In the genomic region with DNA sequence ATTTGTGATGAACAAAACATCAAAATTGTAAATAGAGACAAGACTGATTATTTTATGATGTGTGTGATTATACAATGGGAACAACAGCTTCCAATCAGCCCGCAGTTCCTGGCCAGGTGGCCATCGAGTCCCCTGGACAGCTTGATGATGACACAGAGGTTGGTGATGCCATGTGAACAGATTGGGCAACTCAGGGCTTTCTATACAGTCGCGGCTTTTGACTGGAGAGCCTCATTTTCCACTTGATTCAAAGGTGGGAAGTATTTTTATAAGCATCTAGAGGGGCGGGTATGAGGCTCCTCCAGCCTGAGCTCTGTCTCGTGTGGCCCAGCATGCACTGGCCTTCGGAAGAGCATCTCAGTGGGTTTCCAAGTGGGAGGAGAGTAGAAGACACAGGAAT, we compare ENCODE assay signal across 17 cellular contexts. TPM values are rescaled to one million over a fixed set of nuclear protein-coding genes. Genes with fewer than 3 reads are reported as not detected.
A peak's percentile ranks its signal among the peaks of the same experiment; 100 is the strongest.
DNase-seq lines count a peak whose midpoint lies in the region; ATAC-seq and TF ChIP-seq lines count a peak whose summit lies in the region.
"Had no signal": no experiment of that assay in that cellular context is flagged by ENCODE, and none has a peak within 500 bp of the region (broad histone marks: within the 10 kb centered on the region; RNA-seq: fewer than 3 reads in every experiment).

No MANE protein-coding gene starts in this region.

- H3K4me2 ChIP-seq in HCT116 (ENCODE audit: low read length) (peak overlapping the region; percentile 81; the same call in 1 of the 2 replicates), PC-3 (ENCODE audit: low read length) (no peak overlapping the region)

- RAD21 ChIA-PET in HCT116 (lab: Charles Lee; ENCODE audit: low non-redundant PET in 1 of 2, low total read pairs in 2 of 2, uncharacterized antibody in 2 of 2, unreplicated experiment in 2 of 2), result no interaction called here

- H3K4me3 Mint-ChIP-seq in Calu3 (ENCODE audit: low read depth, unreplicated experiment), result no peak overlapping the region
- H3K4me3 Mint-ChIP-seq: CD4-positive, alpha-beta memory T cell; IgD-negative memory B cell had no signal

- TF ChIP-seq CTCF in HCT116 (IDR thresholded peaks at IDR 0.05 in 2 of 3, conservative IDR thresholded peaks at IDR 0.05 in 1 of 3; ENCODE audit: borderline replicate concordance in 1 of 3, insufficient read depth in 1 of 3, low read depth in 2 of 3, low read length in 2 of 3) (no peak), PC-3 (conservative IDR thresholded peaks at IDR 0.05; ENCODE audit: low read depth, low read length) (no peak), Calu3 (IDR thresholded peaks at IDR 0.05; ENCODE audit: unreplicated experiment) (no peak)

- no peak for TF ChIP-seq RAD21 in HCT116 (IDR thresholded peaks at IDR 0.05; ENCODE audit: low read depth)

- POLR2A ChIA-PET in HCT116 (lab: Charles Lee), result interaction anchor here (1.4 to 4.2 kb wide), 2 partner anchors 10 to 121 kb away, joined by 4 to 14 read pairs; no protein-coding TSS in a partner anchor
- POLR2A ChIA-PET in PC-3 (lab: Charles Lee; ENCODE audit: unreplicated experiment), result no interaction called here

- H4K20me1 ChIP-seq in HCT116 (ENCODE audit: insufficient read depth), result no peaks in the 10 kb centered on the region
- no peaks in the 10 kb centered on the region for H4K20me1 ChIP-seq in PC-3 (ENCODE audit: low read length)

- H3K79me2 ChIP-seq in HCT116 (ENCODE audit: insufficient read depth, low read length) (no peaks in the 10 kb centered on the region), PC-3 (ENCODE audit: low read length) (no peaks in the 10 kb centered on the region)

- H3K9ac ChIP-seq in HCT116 (ENCODE audit: low read length), result no peak overlapping the region
- no peak overlapping the region for H3K9ac ChIP-seq in PC-3 (ENCODE audit: low read length)

- H3K9me2 ChIP-seq in HCT116 (ENCODE audit: insufficient read depth) (no peaks in the 10 kb centered on the region), PC-3 (replicated peaks; ENCODE audit: low read length) (no peaks in the 10 kb centered on the region)

- H2AFZ ChIP-seq in HCT116 (ENCODE audit: low read depth, low read length, poor library complexity, severe bottlenecking) (no peak overlapping the region), PC-3 (ENCODE audit: low read length) (no peak overlapping the region)

- no peak overlapping the region for H3K4me3 ChIP-seq in HCT116 (replicated peaks in 1 of 2; ENCODE audit: low read depth in 1 of 2, low read length in 2 of 2)
- H3K4me3 ChIP-seq in PC-3 (ENCODE audit: low read length), result no peak overlapping the region

- no peak overlapping the region for H3K27ac Mint-ChIP-seq in Calu3 (ENCODE audit: unreplicated experiment)
- H3K27ac Mint-ChIP-seq: CD4-positive, alpha-beta memory T cell; IgD-negative memory B cell had no signal

- peak; percentile 31 for DNase-seq in activated effector memory CD4-positive, alpha-beta T cell treated with anti-CD3 and anti-CD28 coated beads, Interleukin-2, amount 50 U/mL, for 16 hours
- DNase-seq in activated effector memory CD4-positive, alpha-beta T cell treated with Interleukin-2 at 50 U/mL for 16 hours, result no peak
- no peak for DNase-seq in HCT116 (ENCODE audit: low read depth, low spot score)
- no peak for DNase-seq in PC-3
- DNase-seq in posterior vena cava (ENCODE audit: low spot score), result peak; percentile 31
- no peak for DNase-seq in SKM-1 treated with dmso at 0.1 percent for 144 hours (lab: John Stamatoyannopoulos, UW; ENCODE audit: unreplicated experiment)
- DNase-seq in Calu3, result no peak
- DNase-seq: Caco-2; CD4-positive, alpha-beta memory T cell; DMS153; NCI-H1092 treated with DMSO at 0.1 percent for 48 hours; NCI-H1436 treated with DMSO at 0.1 percent for 48 hours; NCI-H1930; NCI-H226; NCI-H748 treated with DMSO at 0.1 percent for 48 hours had no signal

- H3K36me3 ChIP-seq in HCT116 (ENCODE audit: control insufficient read depth in 1 of 2, insufficient read depth in 2 of 2, low read length in 2 of 2), result no peaks in the 10 kb centered on the region
- H3K36me3 ChIP-seq in PC-3 (ENCODE audit: low read depth, low read length), result no peaks in the 10 kb centered on the region

- H3K27ac ChIP-seq in HCT116 (ENCODE audit: low read depth, low read length) (no peak overlapping the region), PC-3 (ENCODE audit: low read length) (peak overlapping the region; percentile 95)

- no peak for TF ChIP-seq POLR2A in HCT116 (IDR thresholded peaks at IDR 0.05; ENCODE audit: borderline replicate concordance, extremely low read depth, insufficient read depth, insufficient read length)

- H3K4me1 Mint-ChIP-seq in Calu3 (ENCODE audit: low read depth, unreplicated experiment), result peaks cover 55% of the 10 kb centered on the region

- peaks cover 10% of the 10 kb centered on the region for H3F3A ChIP-seq in PC-3 (ENCODE audit: low read length, unreplicated experiment)

- H3K9me3 Mint-ChIP-seq in Calu3 (ENCODE audit: low read depth, unreplicated experiment), result no peaks in the 10 kb centered on the region
- H3K9me3 Mint-ChIP-seq: CD4-positive, alpha-beta memory T cell had no signal

- H3K27me3 ChIP-seq in HCT116 (ENCODE audit: insufficient read depth, low read length) (no peaks in the 10 kb centered on the region), PC-3 (ENCODE audit: low read length) (no peaks in the 10 kb centered on the region)

- H3K4me1 ChIP-seq in HCT116 (ENCODE audit: control insufficient read depth in 1 of 2, insufficient read depth in 2 of 2, low read length in 2 of 2) (peaks cover 66 to 89% of the 10 kb centered on the region in 2 experiments), PC-3 (ENCODE audit: insufficient read depth, low read length) (peaks cover 77% of the 10 kb centered on the region)

- peaks cover 13% of the 10 kb centered on the region for H3K36me3 Mint-ChIP-seq in Calu3 (ENCODE audit: insufficient read depth, unreplicated experiment)
- H3K36me3 Mint-ChIP-seq: CD4-positive, alpha-beta memory T cell; IgD-negative memory B cell had no signal

- H3K27me3 Mint-ChIP-seq in Calu3 (ENCODE audit: unreplicated experiment), result no peaks in the 10 kb centered on the region
- H3K27me3 Mint-ChIP-seq: CD4-positive, alpha-beta memory T cell; IgD-negative memory B cell had no signal

- CTCF ChIA-PET in HCT116 (lab: Charles Lee) (interaction anchor here (1.0 to 1.4 kb wide), 2 partner anchors 121 kb away, joined by 5 read pairs; no protein-coding TSS in a partner anchor), PC-3 (lab: Charles Lee) (no interaction called here), Calu3 (lab: Charles Lee) (interaction anchor here (0.9 kb wide), 1 partner anchor 16 kb away, joined by 4 read pairs; a partner anchor contains a TSS)

- H3K9me3 ChIP-seq in HCT116 (ENCODE audit: control insufficient read depth in 1 of 2, insufficient read depth in 1 of 2, low read depth in 1 of 2, low read length in 2 of 2), result no peaks in the 10 kb centered on the region
- H3K9me3 ChIP-seq in PC-3 (ENCODE audit: low read length), result no peaks in the 10 kb centered on the region
- H3K9me3 ChIP-seq: Caco-2 had no signal

- intact Hi-C loops in HCT116 (cut with micrococcal nuclease) (no loop called here), PC-3 (cut with micrococcal nuclease) (no loop called here), posterior vena cava (cut with DNase I) (no loop called here), Calu3 (cut with micrococcal nuclease; ENCODE audit: unreplicated experiment) (no loop called here)

- BruUV-seq in HCT116 (replicated peaks; lab: Mats Ljungman, UMichigan), result no TSS peak
- BruUV-seq in PC-3 (replicated peaks; lab: Mats Ljungman, UMichigan), result no TSS peak
- no TSS peak for BruUV-seq in Calu3 (replicated peaks; lab: Mats Ljungman, UMichigan)

- ATAC-seq in HCT116, result no peak
- ATAC-seq in PC-3, result no peak
- ATAC-seq: Right ventricle myocardium inferior had no signal

TF ChIP-seq in HCT116, 20 proteins besides CTCF, POLR2A, EP300 and RAD21 (continues in another document):
- no peak for TF ChIP-seq ZFX (IDR thresholded peaks at IDR 0.05)
- no peak for TF ChIP-seq POLR2AphosphoS5 (IDR thresholded peaks at IDR 0.05; ENCODE audit: low read depth, low read length)
- TF ChIP-seq, protein P1, sequence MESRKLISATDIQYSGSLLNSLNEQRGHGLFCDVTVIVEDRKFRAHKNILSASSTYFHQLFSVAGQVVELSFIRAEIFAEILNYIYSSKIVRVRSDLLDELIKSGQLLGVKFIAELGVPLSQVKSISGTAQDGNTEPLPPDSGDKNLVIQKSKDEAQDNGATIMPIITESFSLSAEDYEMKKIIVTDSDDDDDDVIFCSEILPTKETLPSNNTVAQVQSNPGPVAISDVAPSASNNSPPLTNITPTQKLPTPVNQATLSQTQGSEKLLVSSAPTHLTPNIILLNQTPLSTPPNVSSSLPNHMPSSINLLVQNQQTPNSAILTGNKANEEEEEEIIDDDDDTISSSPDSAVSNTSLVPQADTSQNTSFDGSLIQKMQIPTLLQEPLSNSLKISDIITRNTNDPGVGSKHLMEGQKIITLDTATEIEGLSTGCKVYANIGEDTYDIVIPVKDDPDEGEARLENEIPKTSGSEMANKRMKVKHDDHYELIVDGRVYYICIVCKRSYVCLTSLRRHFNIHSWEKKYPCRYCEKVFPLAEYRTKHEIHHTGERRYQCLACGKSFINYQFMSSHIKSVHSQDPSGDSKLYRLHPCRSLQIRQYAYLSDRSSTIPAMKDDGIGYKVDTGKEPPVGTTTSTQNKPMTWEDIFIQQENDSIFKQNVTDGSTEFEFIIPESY (IDR thresholded peaks at IDR 0.05; ENCODE audit: extremely low read depth, insufficient replicate concordance, low read length), result no peak
- TF ChIP-seq, protein P2, sequence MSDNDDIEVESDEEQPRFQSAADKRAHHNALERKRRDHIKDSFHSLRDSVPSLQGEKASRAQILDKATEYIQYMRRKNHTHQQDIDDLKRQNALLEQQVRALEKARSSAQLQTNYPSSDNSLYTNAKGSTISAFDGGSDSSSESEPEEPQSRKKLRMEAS (IDR thresholded peaks at IDR 0.05), result no peak
- TF ChIP-seq SRF (IDR thresholded peaks at IDR 0.05; ENCODE audit: low read depth), result no peak
- no peak for TF ChIP-seq CBX3 (IDR thresholded peaks at IDR 0.05; ENCODE audit: low read depth)
- no peak for TF ChIP-seq YY1 (IDR thresholded peaks at IDR 0.05; ENCODE audit: extremely low read depth, insufficient replicate concordance, low read depth, low read length)
- no peak for TF ChIP-seq SIN3A (IDR thresholded peaks at IDR 0.05; ENCODE audit: low read depth)
- TF ChIP-seq TCF7L2 (IDR thresholded peaks at IDR 0.05; ENCODE audit: borderline replicate concordance, extremely low read depth, insufficient read depth, insufficient read length), result no peak
- TF ChIP-seq EZH2phosphoT487 (IDR thresholded peaks at IDR 0.05; ENCODE audit: borderline replicate concordance), result no peak
- TF ChIP-seq EGR1 (IDR thresholded peaks at IDR 0.05; ENCODE audit: low read depth), result no peak
- no peak for TF ChIP-seq CEBPB (IDR thresholded peaks at IDR 0.05; ENCODE audit: low read depth)
- no peak for TF ChIP-seq ELF1 (IDR thresholded peaks at IDR 0.05; ENCODE audit: borderline replicate concordance, low read depth)
- no peak for TF ChIP-seq FOSL1 (IDR thresholded peaks at IDR 0.05; ENCODE audit: low read depth)

RNA-seq across cellular contexts. Expression of a gene that starts 14.9 kb away (rescaled TPM):
- 111 TPM for total RNA-seq in HCT116 (2021; ENCODE audit: unreplicated experiment)
- polyA plus RNA-seq in HCT116 (2012), result 173 and 207 TPM in 2 replicates
- 312 and 339 TPM in 2 replicates for total RNA-seq in PC-3 (2014; rRNA removed)
- 10 to 100 TPM; 21.6 to 26.0 TPM for total RNA-seq in posterior vena cava
- total RNA-seq in Calu3 (2022), result 34.0 and 35.1 TPM in 2 replicates

Comparison
In these comparisons a context has a peak if more than half of its experiments do, and no peak if none do; other contexts are left out.
1. DNase-seq: peak in activated effector memory CD4-positive, alpha-beta T cell treated with anti-CD3 and anti-CD28 coated beads, Interleukin-2, amount 50 U/mL, for 16 hours (single experiment) and posterior vena cava (single experiment); none in activated effector memory CD4-positive, alpha-beta T cell treated with Interleukin-2 at 50 U/mL for 16 hours (single experiment), HCT116 (single experiment), PC-3 (single experiment), SKM-1 treated with dmso at 0.1 percent for 144 hours (single experiment) and Calu3 (single experiment).